In the genomic region with DNA sequence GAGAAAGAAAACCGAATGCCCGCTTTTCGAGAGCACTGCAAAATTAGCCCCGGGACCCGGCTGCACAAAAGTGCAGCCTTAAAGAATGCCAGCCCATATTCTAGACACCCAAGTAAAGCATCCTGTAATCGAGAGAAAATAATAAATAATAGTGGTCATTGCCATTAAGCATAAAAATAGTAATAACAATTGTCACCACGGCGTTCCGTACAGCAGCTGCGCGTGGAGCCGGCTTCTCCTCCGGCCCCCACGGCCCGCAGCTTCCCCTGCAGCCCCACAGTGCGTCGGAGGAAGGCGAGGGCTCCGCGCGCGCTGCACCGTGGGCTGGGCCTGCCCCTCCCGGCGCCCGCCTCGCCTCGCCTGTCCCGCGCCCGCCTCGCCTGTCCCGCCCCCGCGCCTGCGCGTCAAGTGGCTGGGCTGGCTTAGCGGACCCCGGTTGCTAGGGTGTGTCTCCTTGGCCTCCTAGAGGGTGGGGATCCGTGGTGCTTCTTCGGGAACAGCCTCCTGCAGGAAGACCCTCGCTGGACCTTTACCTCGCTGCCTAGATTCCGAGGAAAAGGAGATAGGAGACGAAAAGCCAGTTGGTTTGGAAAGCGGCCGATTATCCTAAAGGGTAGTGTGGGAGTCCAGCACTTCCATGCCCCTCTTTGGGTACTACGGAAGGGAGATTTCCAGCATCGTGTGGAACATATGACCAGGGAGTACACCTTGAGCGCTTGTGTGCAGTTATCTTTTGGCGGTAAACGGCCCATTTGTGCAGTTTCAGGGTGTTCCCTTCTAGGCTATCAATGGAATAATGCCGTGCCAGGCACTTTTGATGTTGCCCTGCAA, we compare ENCODE assay signal across 1 cellular context.
A peak's percentile ranks its signal among the peaks of the same experiment; 100 is the strongest.
TF ChIP-seq lines count a peak whose summit lies in the region.

A gene with protein sequence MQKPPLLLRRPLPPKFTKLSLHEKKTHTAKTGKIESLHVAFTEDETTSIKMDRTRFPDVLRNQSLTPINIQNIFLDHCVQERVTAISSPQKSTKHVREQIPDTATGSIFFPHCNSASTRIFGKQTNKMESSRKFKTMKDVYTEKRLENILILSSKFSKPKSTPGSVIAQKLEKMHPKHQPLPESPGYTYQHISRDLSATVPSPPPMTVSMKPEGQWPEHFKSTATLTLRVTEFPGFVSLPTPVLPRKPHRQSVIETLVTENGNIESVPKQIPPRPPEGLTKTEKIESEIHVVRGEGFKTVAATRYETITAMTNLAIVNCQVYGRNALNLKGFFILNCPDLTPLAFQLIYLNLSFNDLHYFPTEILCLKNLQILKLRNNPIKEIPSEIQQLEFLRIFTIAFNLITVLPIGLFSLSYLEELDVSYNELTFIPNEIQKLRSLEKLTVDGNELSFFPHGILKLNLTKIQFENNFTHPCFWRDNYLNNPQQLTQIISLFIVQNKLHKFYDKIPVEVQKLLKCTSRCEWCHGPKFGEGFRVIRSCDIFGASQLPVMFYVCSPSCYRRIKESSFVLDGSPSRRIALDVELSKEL (plus strand): TSS at position 408 of the 831 bp plus-strand sequence. CDS start 1,107 bp downstream, outside the sequence.

TF ChIP-seq in K562, 482 proteins besides CTCF, POLR2A, EP300 and RAD21:
- TF ChIP-seq PHF8 (IDR thresholded peaks at IDR 0.05; ENCODE audit: borderline replicate concordance, low read length) = peak; percentile 46; the same call in 1 of the 2 replicates
- no peak for TF ChIP-seq SRSF3 (IDR thresholded peaks at IDR 0.05; ENCODE audit: insufficient read depth, low read length)
- TF ChIP-seq MYC (IDR thresholded peaks at IDR 0.05; ENCODE audit: low read depth, low read length) = no peak
- no peak for TF ChIP-seq MYC (CRISPR knock-in tag; IDR thresholded peaks at IDR 0.05; ENCODE audit: borderline replicate concordance, low read depth)
- TF ChIP-seq ZBTB7A (IDR thresholded peaks at IDR 0.05; ENCODE audit: borderline replicate concordance, control insufficient read depth, low read depth, low read length) = peak; percentile 41; the same call in 1 of the 2 replicates
- TF ChIP-seq TRIM28 (IDR thresholded peaks at IDR 0.05) = no peak
- TF ChIP-seq CREM (IDR thresholded peaks at IDR 0.05; ENCODE audit: low read depth) = peak; percentile 43
- TF ChIP-seq STAT5B (CRISPR knock-in tag; IDR thresholded peaks at IDR 0.05) = no peak
- TF ChIP-seq ZFX (CRISPR knock-in tag; IDR thresholded peaks at IDR 0.05) = peak; percentile 45; the same call in 1 of the 2 replicates
- TF ChIP-seq NELFE (IDR thresholded peaks at IDR 0.05; ENCODE audit: insufficient read depth, insufficient read length) = no peak
- TF ChIP-seq, protein P1, sequence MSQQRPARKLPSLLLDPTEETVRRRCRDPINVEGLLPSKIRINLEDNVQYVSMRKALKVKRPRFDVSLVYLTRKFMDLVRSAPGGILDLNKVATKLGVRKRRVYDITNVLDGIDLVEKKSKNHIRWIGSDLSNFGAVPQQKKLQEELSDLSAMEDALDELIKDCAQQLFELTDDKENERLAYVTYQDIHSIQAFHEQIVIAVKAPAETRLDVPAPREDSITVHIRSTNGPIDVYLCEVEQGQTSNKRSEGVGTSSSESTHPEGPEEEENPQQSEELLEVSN (IDR thresholded peaks at IDR 0.05; ENCODE audit: borderline replicate concordance in 1 of 2, extremely low read depth in 1 of 2, insufficient read depth in 1 of 2, insufficient read length in 1 of 2, low read depth in 1 of 2, low read length in 1 of 2, poor library complexity in 1 of 2, severe bottlenecking in 1 of 2) = peak; percentile 93 to 94
- TF ChIP-seq CSDE1 (IDR thresholded peaks at IDR 0.05) = no peak
- peak; percentile 67 for TF ChIP-seq RFX1 (IDR thresholded peaks at IDR 0.05)
- TF ChIP-seq ATF1 (CRISPR knock-in tag; IDR thresholded peaks at IDR 0.05) = no peak
- peak; percentile 78 for TF ChIP-seq ATF1 (tag; IDR thresholded peaks at IDR 0.05)
- TF ChIP-seq POLR2G (IDR thresholded peaks at IDR 0.05; ENCODE audit: low read depth, low read length) = peak; percentile 76
- TF ChIP-seq EP400 (IDR thresholded peaks at IDR 0.05) = 0 out of 2 replicates have a peak, but pooled peaks have one; percentile 6
- TF ChIP-seq ZNF57 (CRISPR knock-in tag; IDR thresholded peaks at IDR 0.05) = no peak
- peak; percentile 71; the same call in 1 of the 2 replicates for TF ChIP-seq RB1 (IDR thresholded peaks at IDR 0.05; ENCODE audit: low read depth)
- peak; percentile 75 for TF ChIP-seq SAFB (IDR thresholded peaks at IDR 0.05; ENCODE audit: borderline replicate concordance, low read depth, low read length)
- no peak for TF ChIP-seq SMAD4 (CRISPR knock-in tag; conservative IDR thresholded peaks at IDR 0.05)
- peak; percentile 55 for TF ChIP-seq RBBP5 (IDR thresholded peaks at IDR 0.05; ENCODE audit: borderline replicate concordance, insufficient read depth, low read length, poor library complexity, severe bottlenecking)
- TF ChIP-seq CXXC5 (CRISPR knock-in tag; IDR thresholded peaks at IDR 0.05) = peak; percentile 84
- peak; percentile 70 for TF ChIP-seq EGR1 (conservative IDR thresholded peaks at IDR 0.05)
- TF ChIP-seq, protein P2, sequence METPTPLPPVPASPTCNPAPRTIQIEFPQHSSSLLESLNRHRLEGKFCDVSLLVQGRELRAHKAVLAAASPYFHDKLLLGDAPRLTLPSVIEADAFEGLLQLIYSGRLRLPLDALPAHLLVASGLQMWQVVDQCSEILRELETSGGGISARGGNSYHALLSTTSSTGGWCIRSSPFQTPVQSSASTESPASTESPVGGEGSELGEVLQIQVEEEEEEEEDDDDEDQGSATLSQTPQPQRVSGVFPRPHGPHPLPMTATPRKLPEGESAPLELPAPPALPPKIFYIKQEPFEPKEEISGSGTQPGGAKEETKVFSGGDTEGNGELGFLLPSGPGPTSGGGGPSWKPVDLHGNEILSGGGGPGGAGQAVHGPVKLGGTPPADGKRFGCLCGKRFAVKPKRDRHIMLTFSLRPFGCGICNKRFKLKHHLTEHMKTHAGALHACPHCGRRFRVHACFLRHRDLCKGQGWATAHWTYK (CRISPR knock-in tag; IDR thresholded peaks at IDR 0.05) = no peak
- TF ChIP-seq BRCA1 (IDR thresholded peaks at IDR 0.05) = no peak
- TF ChIP-seq BRCA1 (CRISPR knock-in tag; IDR thresholded peaks at IDR 0.05) = no peak
- TF ChIP-seq NRF1 (conservative IDR thresholded peaks at IDR 0.05 in 1 of 2, IDR thresholded peaks at IDR 0.05 in 1 of 2) = peak; percentile 92 to 94
- TF ChIP-seq, protein P3, sequence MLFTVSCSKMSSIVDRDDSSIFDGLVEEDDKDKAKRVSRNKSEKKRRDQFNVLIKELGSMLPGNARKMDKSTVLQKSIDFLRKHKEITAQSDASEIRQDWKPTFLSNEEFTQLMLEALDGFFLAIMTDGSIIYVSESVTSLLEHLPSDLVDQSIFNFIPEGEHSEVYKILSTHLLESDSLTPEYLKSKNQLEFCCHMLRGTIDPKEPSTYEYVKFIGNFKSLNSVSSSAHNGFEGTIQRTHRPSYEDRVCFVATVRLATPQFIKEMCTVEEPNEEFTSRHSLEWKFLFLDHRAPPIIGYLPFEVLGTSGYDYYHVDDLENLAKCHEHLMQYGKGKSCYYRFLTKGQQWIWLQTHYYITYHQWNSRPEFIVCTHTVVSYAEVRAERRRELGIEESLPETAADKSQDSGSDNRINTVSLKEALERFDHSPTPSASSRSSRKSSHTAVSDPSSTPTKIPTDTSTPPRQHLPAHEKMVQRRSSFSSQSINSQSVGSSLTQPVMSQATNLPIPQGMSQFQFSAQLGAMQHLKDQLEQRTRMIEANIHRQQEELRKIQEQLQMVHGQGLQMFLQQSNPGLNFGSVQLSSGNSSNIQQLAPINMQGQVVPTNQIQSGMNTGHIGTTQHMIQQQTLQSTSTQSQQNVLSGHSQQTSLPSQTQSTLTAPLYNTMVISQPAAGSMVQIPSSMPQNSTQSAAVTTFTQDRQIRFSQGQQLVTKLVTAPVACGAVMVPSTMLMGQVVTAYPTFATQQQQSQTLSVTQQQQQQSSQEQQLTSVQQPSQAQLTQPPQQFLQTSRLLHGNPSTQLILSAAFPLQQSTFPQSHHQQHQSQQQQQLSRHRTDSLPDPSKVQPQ (CRISPR knock-in tag; IDR thresholded peaks at IDR 0.05; ENCODE audit: borderline replicate concordance) = no peak
- TF ChIP-seq RBFOX2 (IDR thresholded peaks at IDR 0.05; ENCODE audit: low read depth, low read length) = peak; percentile 74
- TF ChIP-seq MAZ (CRISPR knock-in tag; conservative IDR thresholded peaks at IDR 0.05 in 1 of 2, IDR thresholded peaks at IDR 0.05 in 1 of 2) = peak; percentile 19 to 55; a peak in 2 of 4 replicates
- TF ChIP-seq BHLHE40 (IDR thresholded peaks at IDR 0.05; ENCODE audit: low read length) = no peak
- peak; percentile 2 for TF ChIP-seq ZFP36 (IDR thresholded peaks at IDR 0.05; ENCODE audit: low read depth, low read length, partially characterized antibody)
- TF ChIP-seq, protein P4, sequence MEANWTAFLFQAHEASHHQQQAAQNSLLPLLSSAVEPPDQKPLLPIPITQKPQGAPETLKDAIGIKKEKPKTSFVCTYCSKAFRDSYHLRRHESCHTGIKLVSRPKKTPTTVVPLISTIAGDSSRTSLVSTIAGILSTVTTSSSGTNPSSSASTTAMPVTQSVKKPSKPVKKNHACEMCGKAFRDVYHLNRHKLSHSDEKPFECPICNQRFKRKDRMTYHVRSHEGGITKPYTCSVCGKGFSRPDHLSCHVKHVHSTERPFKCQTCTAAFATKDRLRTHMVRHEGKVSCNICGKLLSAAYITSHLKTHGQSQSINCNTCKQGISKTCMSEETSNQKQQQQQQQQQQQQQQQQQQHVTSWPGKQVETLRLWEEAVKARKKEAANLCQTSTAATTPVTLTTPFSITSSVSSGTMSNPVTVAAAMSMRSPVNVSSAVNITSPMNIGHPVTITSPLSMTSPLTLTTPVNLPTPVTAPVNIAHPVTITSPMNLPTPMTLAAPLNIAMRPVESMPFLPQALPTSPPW (CRISPR knock-in tag; IDR thresholded peaks at IDR 0.05) = peak; percentile 88
- TF ChIP-seq, protein P5, sequence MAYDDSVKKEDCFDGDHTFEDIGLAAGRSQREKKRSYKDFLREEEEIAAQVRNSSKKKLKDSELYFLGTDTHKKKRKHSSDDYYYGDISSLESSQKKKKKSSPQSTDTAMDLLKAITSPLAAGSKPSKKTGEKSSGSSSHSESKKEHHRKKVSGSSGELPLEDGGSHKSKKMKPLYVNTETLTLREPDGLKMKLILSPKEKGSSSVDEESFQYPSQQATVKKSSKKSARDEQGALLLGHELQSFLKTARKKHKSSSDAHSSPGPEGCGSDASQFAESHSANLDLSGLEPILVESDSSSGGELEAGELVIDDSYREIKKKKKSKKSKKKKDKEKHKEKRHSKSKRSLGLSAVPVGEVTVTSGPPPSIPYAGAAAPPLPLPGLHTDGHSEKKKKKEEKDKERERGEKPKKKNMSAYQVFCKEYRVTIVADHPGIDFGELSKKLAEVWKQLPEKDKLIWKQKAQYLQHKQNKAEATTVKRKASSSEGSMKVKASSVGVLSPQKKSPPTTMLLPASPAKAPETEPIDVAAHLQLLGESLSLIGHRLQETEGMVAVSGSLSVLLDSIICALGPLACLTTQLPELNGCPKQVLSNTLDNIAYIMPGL (CRISPR knock-in tag; IDR thresholded peaks at IDR 0.05) = no peak
- peak; percentile 79; the same call in 1 of the 2 replicates for TF ChIP-seq L3MBTL2 (IDR thresholded peaks at IDR 0.05)
- TF ChIP-seq HMGN3 (IDR thresholded peaks at IDR 0.05; ENCODE audit: borderline replicate concordance, extremely low read depth, insufficient read length, low read depth, low read length) = peak; percentile 40
- peak; percentile 17 for TF ChIP-seq MEIS2 (IDR thresholded peaks at IDR 0.05; ENCODE audit: partially characterized antibody)
- no peak for TF ChIP-seq ESRRB (CRISPR knock-in tag; IDR thresholded peaks at IDR 0.05; ENCODE audit: borderline replicate concordance)
